25 cellular contexts compared by ENCODE assay signal in genomic region chr5:107592515-107592914, GRCh38.
DNase-seq lines count a peak whose midpoint lies in the region; ATAC-seq and TF ChIP-seq lines count a peak whose summit lies in the region.
"Had no signal": no experiment of that assay in that cellular context is flagged by ENCODE, and none has a peak within 500 bp of the region (broad histone marks: within the 10 kb centered on the region; RNA-seq: fewer than 3 reads in every experiment).

No MANE protein-coding gene starts in this region.

- ATAC-seq in HG02763 (IDR thresholded peaks at IDR 0.05; ENCODE audit: unreplicated experiment), result no peak
- no peak for ATAC-seq in stimulated activated naive CD8-positive, alpha-beta T cell treated with anti-CD3 and anti-CD28 coated beads, Interleukin-15, Interleukin-2, amounts not matched to agents 100 U/mL and 50 U/mL, for 24 hours

- peak overlapping the region; percentile 18 for H3K27ac ChIP-seq in angular gyrus (ENCODE audit: low read depth, low read length)
- peak overlapping the region; percentile 23 for H3K27ac ChIP-seq in cardiac muscle cell
- peak overlapping the region; percentile 47 for H3K27ac ChIP-seq in neural progenitor cell
- H3K27ac ChIP-seq: adrenal gland had no signal

- H3K4me2 ChIP-seq in neural progenitor cell, result peak overlapping the region; percentile 8

- H3K4me1 ChIP-seq in cardiac muscle cell (ENCODE audit: low read depth) (peaks cover 5% of the 10 kb centered on the region), neural progenitor cell (peaks cover 62% of the 10 kb centered on the region)
- H3K4me1 ChIP-seq: adrenal gland had no signal

- no peak overlapping the region for H3K9ac ChIP-seq in neural progenitor cell

- no peaks in the 10 kb centered on the region for H3K9me3 Mint-ChIP-seq in neural progenitor cell
- H3K9me3 Mint-ChIP-seq: activated T-cell treated with anti-CD3 and anti-CD28 coated beads, Interleukin-2, amount 50 U/mL, for 24 hours; CD14-positive monocyte; stimulated activated naive CD8-positive, alpha-beta T cell treated with anti-CD3 and anti-CD28 coated beads, Interleukin-15, Interleukin-2, amounts not matched to agents 100 ng/mL and 50 ng/mL, for 24 hours had no signal

- H3K27ac Mint-ChIP-seq in neural progenitor cell, result no peak overlapping the region
- H3K27ac Mint-ChIP-seq: activated T-cell treated with anti-CD3 and anti-CD28 coated beads, Interleukin-2, amount 50 U/mL, for 24 hours; CD14-positive monocyte; stimulated activated naive CD8-positive, alpha-beta T cell treated with anti-CD3 and anti-CD28 coated beads, Interleukin-15, Interleukin-2, amounts not matched to agents 100 ng/mL and 50 ng/mL, for 24 hours had no signal

- no peak overlapping the region for H3K4me3 ChIP-seq in cardiac muscle cell
- no peak overlapping the region for H3K4me3 ChIP-seq in neural progenitor cell
- H3K4me3 ChIP-seq: adrenal gland had no signal

- H3F3A ChIP-seq in neural progenitor cell (ENCODE audit: low read depth), result peaks cover 49% of the 10 kb centered on the region

- H3K27me3 ChIP-seq in cardiac muscle cell, result no peaks in the 10 kb centered on the region
- H3K27me3 ChIP-seq in neural progenitor cell, result no peaks in the 10 kb centered on the region
- H3K27me3 ChIP-seq: adrenal gland had no signal

- H4K20me1 ChIP-seq in neural progenitor cell (ENCODE audit: low read depth), result peaks cover 98% of the 10 kb centered on the region

- in situ Hi-C loops in G401 (cut with HindIII; ENCODE audit: low sequenced_read_pairs), result no loop called here

- DNase-seq in G401 (ENCODE audit: low spot score) (peak; percentile 41), cardiac muscle cell (ENCODE audit: low read depth in 1 of 2, low spot score in 1 of 2) (peak in 1 of 2 donors; percentile 14), neural progenitor cell (ENCODE audit: low spot score) (peak; percentile 35)
- no peak for DNase-seq in activated CD4-positive, CD25-positive, alpha-beta regulatory T cell (lab: John Stamatoyannopoulos, UW)
- no peak for DNase-seq in activated CD8-positive, alpha-beta memory T cell treated with anti-CD3 and anti-CD28 coated beads, Interleukin-2, amount 50 U/mL, for 48 hours
- no peak for DNase-seq in stimulated activated naive CD8-positive, alpha-beta T cell treated with anti-CD3 and anti-CD28 coated beads, Interleukin-15, Interleukin-2, amounts not matched to agents 100 U/mL and 50 U/mL, for 24 hours
- DNase-seq: activated naive CD4-positive, alpha-beta T cell; activated T-cell treated with anti-CD3 and anti-CD28 coated beads, Interleukin-2, amount 50 U/mL, for 24 hours; adrenal gland; effector CD8-positive, alpha-beta T cell; erythroblast; foreskin melanocyte; islet precursor cell; KG1; NCI-H1436; NCI-H2171 treated with DMSO at 0.1 percent for 48 hours; NCI-H69; occipital lobe; stimulated activated CD4-positive, alpha-beta T cell treated with anti-CD3 and anti-CD28 coated beads, Interleukin-12 subunit alpha, Interleukin-12 subunit beta, amount 100 ng/mL, for 4 hours; stimulated activated CD4-positive, alpha-beta T cell treated with anti-CD3 and anti-CD28 coated beads, Interleukin-4, amount 100 ng/mL, for 4 hours; trophoblast cell had no signal

- no peak overlapping the region for H3K4me3 Mint-ChIP-seq in neural progenitor cell
- H3K4me3 Mint-ChIP-seq: activated T-cell treated with anti-CD3 and anti-CD28 coated beads, Interleukin-2, amount 50 U/mL, for 24 hours; CD14-positive monocyte; stimulated activated naive CD8-positive, alpha-beta T cell treated with anti-CD3 and anti-CD28 coated beads, Interleukin-15, Interleukin-2, amounts not matched to agents 100 ng/mL and 50 ng/mL, for 24 hours had no signal

- H3K36me3 ChIP-seq in cardiac muscle cell, result no peaks in the 10 kb centered on the region
- no peaks in the 10 kb centered on the region for H3K36me3 ChIP-seq in neural progenitor cell
- H3K36me3 ChIP-seq: adrenal gland had no signal

- no peak overlapping the region for H2AFZ ChIP-seq in neural progenitor cell (replicated peaks)

- H3K36me3 Mint-ChIP-seq in neural progenitor cell, result peaks cover 29% of the 10 kb centered on the region
- H3K36me3 Mint-ChIP-seq: CD14-positive monocyte had no signal

- no peaks in the 10 kb centered on the region for H3K9me3 ChIP-seq in cardiac muscle cell (ENCODE audit: low read depth)
- no peaks in the 10 kb centered on the region for H3K9me3 ChIP-seq in neural progenitor cell (ENCODE audit: low read depth)
- H3K9me3 ChIP-seq: adrenal gland had no signal

- peaks cover 99% of the 10 kb centered on the region for H3K79me2 ChIP-seq in neural progenitor cell (ENCODE audit: low read depth)

- peaks cover 40% of the 10 kb centered on the region for H3K4me1 Mint-ChIP-seq in neural progenitor cell
- H3K4me1 Mint-ChIP-seq: CD14-positive monocyte had no signal

- no peak for TF ChIP-seq CTCF in cardiac muscle cell (IDR thresholded peaks at IDR 0.05; ENCODE audit: low read depth, low read length)
- TF ChIP-seq CTCF in neural progenitor cell (IDR thresholded peaks at IDR 0.05), result no peak

- H3K27me3 Mint-ChIP-seq in neural progenitor cell (ENCODE audit: insufficient read depth, low read depth), result no peaks in the 10 kb centered on the region

Comparison
In these comparisons a context has a peak if more than half of its experiments do, and no peak if none do; other contexts are left out.
1. DNase-seq: peak in G401 (single experiment) and neural progenitor cell (single experiment); none in activated CD4-positive, CD25-positive, alpha-beta regulatory T cell (0 of 4), activated CD8-positive, alpha-beta memory T cell treated with anti-CD3 and anti-CD28 coated beads, Interleukin-2, amount 50 U/mL, for 48 hours (single experiment) and stimulated activated naive CD8-positive, alpha-beta T cell treated with anti-CD3 and anti-CD28 coated beads, Interleukin-15, Interleukin-2, amounts not matched to agents 100 U/mL and 50 U/mL, for 24 hours (single experiment).
2. Peak in every context shown above with its lines, with median percentiles within 50 percentile points of each other: H3K27ac ChIP-seq.